1 cellular context compared by ENCODE assay signal in the genomic region with DNA sequence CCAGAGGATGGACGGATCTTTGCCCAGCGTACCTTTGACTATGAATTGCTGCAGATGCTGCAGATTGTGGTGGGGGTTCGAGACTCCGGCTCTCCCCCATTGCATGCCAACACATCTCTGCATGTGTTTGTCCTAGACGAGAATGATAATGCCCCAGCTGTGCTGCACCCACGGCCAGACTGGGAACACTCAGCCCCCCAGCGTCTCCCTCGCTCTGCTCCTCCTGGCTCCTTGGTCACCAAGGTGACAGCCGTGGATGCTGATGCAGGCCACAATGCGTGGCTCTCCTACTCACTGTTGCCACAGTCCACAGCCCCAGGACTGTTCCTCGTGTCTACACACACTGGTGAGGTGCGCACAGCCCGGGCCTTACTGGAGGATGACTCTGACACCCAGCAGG.
TF ChIP-seq lines count a peak whose summit lies in the region.

No MANE protein-coding gene starts in this region.

TF ChIP-seq in H1, 55 proteins besides CTCF, POLR2A, EP300 and RAD21:
- TF ChIP-seq SUZ12 (IDR thresholded peaks at IDR 0.05; ENCODE audit: low read length) (no peak), KDM4A (IDR thresholded peaks at IDR 0.05; ENCODE audit: low read depth, low read length, severe bottlenecking) (no peak), KDM1A (IDR thresholded peaks at IDR 0.05; ENCODE audit: borderline replicate concordance, low read length) (no peak), CREB1 (IDR thresholded peaks at IDR 0.05) (no peak), BACH1 (IDR thresholded peaks at IDR 0.05; ENCODE audit: low read length) (no peak), TBP (IDR thresholded peaks at IDR 0.05; ENCODE audit: low read depth, low read length) (no peak), CBX5 (IDR thresholded peaks at IDR 0.05; ENCODE audit: low read depth, low read length) (no peak), TAF7 (optimal IDR thresholded peaks at IDR 0.05; ENCODE audit: borderline replicate concordance, low read depth, low read length) (no peak), HDAC6 (IDR thresholded peaks at IDR 0.05; ENCODE audit: low read depth, low read length) (no peak), NRF1 (IDR thresholded peaks at IDR 0.05; ENCODE audit: low read depth, low read length) (no peak)
- TF ChIP-seq, protein P1, sequence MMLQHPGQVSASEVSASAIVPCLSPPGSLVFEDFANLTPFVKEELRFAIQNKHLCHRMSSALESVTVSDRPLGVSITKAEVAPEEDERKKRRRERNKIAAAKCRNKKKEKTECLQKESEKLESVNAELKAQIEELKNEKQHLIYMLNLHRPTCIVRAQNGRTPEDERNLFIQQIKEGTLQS (IDR thresholded peaks at IDR 0.05; ENCODE audit: insufficient read depth, low read depth, low read length) = no peak
